ENCODE assay signal across 2 cellular contexts in genomic region chr11:119441898-119442243, GRCh38.
TF ChIP-seq lines count a peak whose summit lies in the region.

No MANE protein-coding gene starts in this region.

TF ChIP-seq in GM23338, 12 proteins besides CTCF, POLR2A, EP300 and RAD21 (continued from another document):
- no peak for TF ChIP-seq ZNF462 (CRISPR knock-in tag; IDR thresholded peaks at IDR 0.05)
- TF ChIP-seq ZNF331 (CRISPR knock-in tag; IDR thresholded peaks at IDR 0.05; ENCODE audit: low read depth), result no peak
- no peak for TF ChIP-seq ETS1 (IDR thresholded peaks at IDR 0.05)
- TF ChIP-seq EZH2phosphoT487 (IDR thresholded peaks at IDR 0.05; ENCODE audit: unreplicated experiment), result no peak
TF ChIP-seq in GM23338: peak in this region for 0.

TF ChIP-seq in WTC11, 78 proteins besides CTCF, POLR2A, EP300 and RAD21 (continued from another document):
- no peak for TF ChIP-seq ZNF281 (CRISPR knock-in tag; IDR thresholded peaks at IDR 0.05)
- no peak for TF ChIP-seq ZNF416 (CRISPR knock-in tag; IDR thresholded peaks at IDR 0.05)
TF ChIP-seq in WTC11: peak in this region for 0.
